Comparison of ENCODE assay signal across 8 cellular contexts in genomic region chr18:51196116-51196810, GRCh38. TPM values are rescaled to one million over a fixed set of nuclear protein-coding genes. Genes with fewer than 3 reads are reported as not detected.
DNase-seq lines count a peak whose midpoint lies in the region; ATAC-seq and TF ChIP-seq lines count a peak whose summit lies in the region.

No MANE protein-coding gene starts in this region.

- no peak for DNase-seq in GM12864 (ENCODE audit: low read depth)
- DNase-seq in T-helper 17 cell: peak; percentile 16 to 26 (median 18)
- peak; percentile 48 to 65 (median 50) for DNase-seq in body of pancreas
- peak; percentile 86 to 88 (median 88) for DNase-seq in immature natural killer cell
- DNase-seq in stimulated activated CD4-positive, alpha-beta T cell treated with anti-CD3 and anti-CD28 coated beads, Interleukin-12 subunit alpha, Interleukin-12 subunit beta, amount 100 ng/mL, for 4 hours: peak; percentile 46
- DNase-seq in NCI-H1105 (lab: John Stamatoyannopoulos, UW): no peak
- DNase-seq in H4 (ENCODE audit: low spot score): no peak

- 0 to 2% methylated on average over 37 to 58 of the region's 67 CpGs for WGBS in body of pancreas, 2 donors

- H3K36me3 ChIP-seq in body of pancreas (replicated peaks in 1 of 2; ENCODE audit: insufficient read depth in 1 of 2, low read depth in 2 of 2): no peaks in the 10 kb centered on the region

- H3K36me3 Mint-ChIP-seq in T-helper 17 cell (ENCODE audit: low read depth): no peaks in the 10 kb centered on the region
- H3K36me3 Mint-ChIP-seq in immature natural killer cell: peaks cover 4 to 18% (median 16%) of the 10 kb centered on the region in 3 donors

- H3K4me3 Mint-ChIP-seq in T-helper 17 cell (peak overlapping the region; percentile 95), immature natural killer cell (peak overlapping the region; percentile 84 to 99 (median 93))

- TF ChIP-seq CTCF in GM12864 (IDR thresholded peaks at IDR 0.05; ENCODE audit: low read depth, low read length, missing control alignments) (no peak), body of pancreas (IDR thresholded peaks at IDR 0.05) (no peak)

- intact Hi-C loops in body of pancreas (cut with DNase I): no loop called here

- H3K27ac ChIP-seq in body of pancreas: peak overlapping the region; percentile 94 to 98 (median 96)

- peaks cover 37% of the 10 kb centered on the region for H3K4me1 ChIP-seq in body of pancreas

- H3K27ac Mint-ChIP-seq in T-helper 17 cell (peak overlapping the region; percentile 96), immature natural killer cell (peak overlapping the region; percentile 88 to 98 (median 94))

- no peaks in the 10 kb centered on the region for H3K9me3 Mint-ChIP-seq in immature natural killer cell

- peak in 2 of 3 donors; percentile 20 for TF ChIP-seq POLR2A in body of pancreas (IDR thresholded peaks at IDR 0.05)

- no peaks in the 10 kb centered on the region for H3K27me3 ChIP-seq in body of pancreas

- H3K4me3 ChIP-seq in GM12864 (ENCODE audit: low read depth, low read length) (peak overlapping the region; percentile 85), body of pancreas (peak overlapping the region; percentile 86 to 91)

- H3K4me1 Mint-ChIP-seq in T-helper 17 cell (peaks cover 41% of the 10 kb centered on the region), immature natural killer cell (peaks cover 55 to 61% of the 10 kb centered on the region in 2 donors)

- no peaks in the 10 kb centered on the region for H3K27me3 Mint-ChIP-seq in T-helper 17 cell
- H3K27me3 Mint-ChIP-seq in immature natural killer cell (ENCODE audit: low read depth in 3 of 3): peaks cover 17 to 36% (median 17%) of the 10 kb centered on the region in 3 donors

- ATAC-seq in HG02885 (IDR thresholded peaks at IDR 0.05; ENCODE audit: poor library complexity, unreplicated experiment) (peak; percentile 5), T-helper 17 cell (no peak), body of pancreas (no peak)

- H3K9me3 ChIP-seq in T-helper 17 cell (ENCODE audit: control insufficient read depth, low read length, poor library complexity, severe bottlenecking): no peaks in the 10 kb centered on the region
- no peaks in the 10 kb centered on the region for H3K9me3 ChIP-seq in body of pancreas

RNA-seq across cellular contexts. Expression of gene MEX3C, which starts 1.2 kb away (rescaled TPM):
- total RNA-seq in T-helper 17 cell (10 to 100 TPM; 54.0 to 71.1 TPM), body of pancreas (10 to 100 TPM; 16.5 to 16.6 TPM)
- polyA plus RNA-seq in immature natural killer cell: 10 to 100 TPM in 2 of 3 donors, 1 to 10 TPM in 1; 10.0 to 18.1 (median 10.7) TPM
- 29.1 and 34.2 TPM in 2 replicates for total RNA-seq in H4 (2014; rRNA removed; shearing (Covaris generic))

Comparison
In these comparisons a context has a peak if more than half of its experiments do, and no peak if none do; other contexts are left out.
1. DNase-seq: peak in T-helper 17 cell (3 of 3), body of pancreas (4 of 4), immature natural killer cell (3 of 3) and stimulated activated CD4-positive, alpha-beta T cell treated with anti-CD3 and anti-CD28 coated beads, Interleukin-12 subunit alpha, Interleukin-12 subunit beta, amount 100 ng/mL, for 4 hours (single experiment); none in GM12864 (single experiment), NCI-H1105 (single experiment) and H4 (single experiment).